ENCODE assay signal across 25 cellular contexts in the genomic region with DNA sequence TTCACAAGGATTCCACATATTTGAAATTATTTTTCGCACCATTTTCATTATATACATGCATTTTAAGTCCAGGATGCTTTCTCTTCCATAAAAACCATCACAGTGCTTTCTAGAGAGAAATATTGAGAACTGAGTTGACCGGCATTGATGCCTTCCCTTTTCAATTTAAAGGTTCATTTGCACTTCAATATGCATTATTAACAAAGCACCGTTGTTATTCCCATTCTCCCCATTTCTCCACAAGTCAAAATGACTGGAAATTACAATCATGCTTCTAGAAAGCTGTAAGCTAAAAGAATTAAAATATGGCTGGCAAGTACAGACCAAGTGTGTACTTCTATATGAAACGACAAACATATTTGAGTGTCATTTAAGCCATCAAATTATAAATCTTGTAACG.
"Had no signal": no experiment of that assay in that cellular context is flagged by ENCODE, and none has a peak within 500 bp of the region (broad histone marks: within the 10 kb centered on the region; RNA-seq: fewer than 3 reads in every experiment).

No MANE protein-coding gene starts in this region.

- H3K36me3 ChIP-seq: colonic mucosa, esophagus squamous epithelium, gastrocnemius medialis, heart right ventricle, left lung had no signal

- H3K4me3 Mint-ChIP-seq: dendritic cell treated with granulocyte-macrophage colony-stimulating factor and Interleukin-4, amounts not matched to agents 40 ng/mL and 50 ng/mL, for 4 days; effector memory CD8-positive, alpha-beta T cell; endodermal cell; memory B cell; naive B cell had no signal

- H3K4me3 ChIP-seq: colonic mucosa, esophagus squamous epithelium, gastrocnemius medialis, heart right ventricle, left lung, lung, mucosa of descending colon had no signal

- H3K4me1 ChIP-seq: colonic mucosa, esophagus squamous epithelium, gastrocnemius medialis had no signal

- H3K27ac ChIP-seq: colonic mucosa, epithelial cell of prostate, esophagus squamous epithelium, gastrocnemius medialis, heart right ventricle, left lung had no signal

- DNase-seq: cortex of kidney; effector CD8-positive, alpha-beta T cell; effector memory CD8-positive, alpha-beta T cell; endodermal cell; erythroblast; esophagus squamous epithelium; foreskin fibroblast; foreskin melanocyte; gastrocnemius medialis; glutamatergic neuron; heart right ventricle; hippocampal formation; left cardiac atrium; left lung; left ventricle myocardium superior; mammary epithelial cell; mesendoderm; mucosa of descending colon; naive B cell had no signal

- H3K27me3 Mint-ChIP-seq: dendritic cell treated with granulocyte-macrophage colony-stimulating factor and Interleukin-4, amounts not matched to agents 40 ng/mL and 50 ng/mL, for 4 days had no signal

- H3K9me3 ChIP-seq: colonic mucosa, gastrocnemius medialis, left lung, mucosa of descending colon had no signal

- ATAC-seq: effector memory CD8-positive, alpha-beta T cell; esophagus mucosa; gastrocnemius medialis; heart right ventricle; left cardiac atrium; left lung; left ventricle myocardium superior; mucosa of descending colon had no signal

- H3K9me3 Mint-ChIP-seq: dendritic cell treated with granulocyte-macrophage colony-stimulating factor and Interleukin-4, amounts not matched to agents 40 ng/mL and 50 ng/mL, for 4 days; memory B cell had no signal

- H3K36me3 Mint-ChIP-seq: naive B cell had no signal

- H3K27ac Mint-ChIP-seq: effector memory CD8-positive, alpha-beta T cell; endodermal cell; memory B cell; naive B cell had no signal

- H3K27me3 ChIP-seq: colonic mucosa, esophagus squamous epithelium, gastrocnemius medialis, left lung had no signal
